Comparison of ENCODE assay signal across 24 cellular contexts in the genomic region with DNA sequence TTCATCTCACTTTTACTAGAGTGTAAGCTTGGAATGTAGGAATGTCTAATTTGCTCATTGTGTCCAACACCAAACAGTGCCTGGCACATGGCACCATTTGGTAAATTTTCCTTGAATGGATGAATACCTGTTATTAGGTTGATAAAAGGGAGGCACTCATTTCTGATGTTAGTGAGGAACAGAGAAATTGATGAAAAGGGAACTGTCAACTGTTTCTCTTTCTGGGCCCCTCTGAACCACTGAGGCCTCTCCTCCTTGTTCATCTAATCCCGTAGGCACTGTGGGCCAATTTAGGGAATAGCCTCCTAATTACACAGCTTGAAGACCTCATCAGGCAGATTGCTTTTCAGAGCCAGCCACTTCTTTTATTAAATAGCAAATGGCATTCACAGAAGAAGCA. TPM values are rescaled to one million over a fixed set of nuclear protein-coding genes. Genes with fewer than 3 reads are reported as not detected.
DNase-seq lines count a peak whose midpoint lies in the region; ATAC-seq and TF ChIP-seq lines count a peak whose summit lies in the region.
"Had no signal": no experiment of that assay in that cellular context is flagged by ENCODE, and none has a peak within 500 bp of the region (broad histone marks: within the 10 kb centered on the region; RNA-seq: fewer than 3 reads in every experiment).

No MANE protein-coding gene starts in this region.

- H2AFZ ChIP-seq in OCI-LY3 (ENCODE audit: low read depth, low read length), result no peak overlapping the region
- H2AFZ ChIP-seq: GM23338 had no signal

- no peaks in the 10 kb centered on the region for H3K9me3 Mint-ChIP-seq in CD14-positive monocyte
- no peaks in the 10 kb centered on the region for H3K9me3 Mint-ChIP-seq in activated CD8-positive, alpha-beta T cell treated with anti-CD3 and anti-CD28 coated beads for 36 hours
- H3K9me3 Mint-ChIP-seq: CD4-positive, alpha-beta T cell; GM23338 had no signal

- H3K4me1 ChIP-seq in OCI-LY3 (ENCODE audit: low read length) (peaks cover 25% of the 10 kb centered on the region), neutrophil (ENCODE audit: control insufficient read depth in 1 of 2, insufficient read depth in 1 of 2, low read depth in 1 of 2, low read length in 1 of 2) (no peaks in the 10 kb centered on the region)
- H3K4me1 ChIP-seq: HAP-1 had no signal

- no peaks in the 10 kb centered on the region for H3K9me3 ChIP-seq in OCI-LY3 (ENCODE audit: insufficient read depth, low read length)
- no peaks in the 10 kb centered on the region for H3K9me3 ChIP-seq in neutrophil
- H3K9me3 ChIP-seq: BLaER1, HAP-1, MG63 had no signal

- H3K9ac ChIP-seq in OCI-LY3 (ENCODE audit: low read length), result no peak overlapping the region
- H3K9ac ChIP-seq: BLaER1 had no signal

- H3K79me2 ChIP-seq in OCI-LY3 (ENCODE audit: low read length), result no peaks in the 10 kb centered on the region

- DNase-seq in CD14-positive monocyte (ENCODE audit: low spot score), result no peak
- DNase-seq in activated CD8-positive, alpha-beta T cell treated with anti-CD3 and anti-CD28 coated beads for 36 hours, result no peak
- no peak for DNase-seq in retina
- DNase-seq: CD4-positive, alpha-beta T cell; DMS53; KBM-7; MG63; NCI-H1105 treated with DMSO at 0.1 percent for 48 hours; NCI-H146; NCI-H2029; NCI-H446 treated with DMSO at 0.1 percent for 48 hours; NCI-H526; NCI-H82; NK-92 treated with Interleukin-12 subunit alpha and Interleukin-12 subunit beta, amount 100 ng/mL, for 24 hours; SHP77 had no signal

- CTCF ChIA-PET in activated CD8-positive, alpha-beta T cell treated with anti-CD3 and anti-CD28 coated beads for 36 hours (lab: Charles Lee), result no interaction called here

- H4K20me1 ChIP-seq in OCI-LY3 (ENCODE audit: insufficient read depth, low read length), result peaks cover 26% of the 10 kb centered on the region

- POLR2A ChIA-PET in activated CD8-positive, alpha-beta T cell treated with anti-CD3 and anti-CD28 coated beads for 36 hours (lab: Charles Lee), result no interaction called here

- H3K4me3 ChIP-seq in OCI-LY3 (ENCODE audit: low read length) (peak overlapping the region; percentile 19; the same call in 1 of the 2 replicates), neutrophil (ENCODE audit: low read depth in 1 of 2, low read length in 1 of 2) (no peak overlapping the region)
- H3K4me3 ChIP-seq: BLaER1, GM23338, HAP-1, MG63 had no signal

- no peaks in the 10 kb centered on the region for H3K27me3 Mint-ChIP-seq in CD14-positive monocyte (ENCODE audit: low read depth in 3 of 3)
- H3K27me3 Mint-ChIP-seq in activated CD8-positive, alpha-beta T cell treated with anti-CD3 and anti-CD28 coated beads for 36 hours, result no peaks in the 10 kb centered on the region
- H3K27me3 Mint-ChIP-seq: CD4-positive, alpha-beta T cell had no signal

- TF ChIP-seq CTCF in CD14-positive monocyte (IDR thresholded peaks at IDR 0.05) (no peak), OCI-LY3 (IDR thresholded peaks at IDR 0.05; ENCODE audit: low read depth, low read length) (no peak), neutrophil (IDR thresholded peaks at IDR 0.05) (no peak)
- TF ChIP-seq CTCF in activated CD8-positive, alpha-beta T cell treated with anti-CD3 and anti-CD28 coated beads for 36 hours (IDR thresholded peaks at IDR 0.05), result no peak

- intact Hi-C loops in CD14-positive monocyte (cut with micrococcal nuclease), result no loop called here
- intact Hi-C loops in activated CD8-positive, alpha-beta T cell treated with anti-CD3 and anti-CD28 coated beads for 36 hours (cut with micrococcal nuclease), result no loop called here

- H3K27ac ChIP-seq in OCI-LY3 (ENCODE audit: low read length), result peak overlapping the region; percentile 29
- H3K27ac ChIP-seq in neutrophil, result peak overlapping the region; percentile 13
- H3K27ac ChIP-seq: BLaER1, RWPE1 had no signal

- peaks cover 70 to 73% of the 10 kb centered on the region in 2 donors for H3K36me3 Mint-ChIP-seq in CD14-positive monocyte
- peaks cover 49% of the 10 kb centered on the region for H3K36me3 Mint-ChIP-seq in activated CD8-positive, alpha-beta T cell treated with anti-CD3 and anti-CD28 coated beads for 36 hours (ENCODE audit: low read depth)

- H3K27me3 ChIP-seq in OCI-LY3 (ENCODE audit: low read depth, low read length) (no peaks in the 10 kb centered on the region), neutrophil (no peaks in the 10 kb centered on the region)
- H3K27me3 ChIP-seq: BLaER1, MG63 had no signal

- H3K4me1 Mint-ChIP-seq in CD14-positive monocyte, result peaks cover 18% of the 10 kb centered on the region
- peaks cover 4% of the 10 kb centered on the region for H3K4me1 Mint-ChIP-seq in activated CD8-positive, alpha-beta T cell treated with anti-CD3 and anti-CD28 coated beads for 36 hours (ENCODE audit: low read depth)

- H3K4me3 Mint-ChIP-seq in CD14-positive monocyte, result no peak overlapping the region
- H3K4me3 Mint-ChIP-seq in activated CD8-positive, alpha-beta T cell treated with anti-CD3 and anti-CD28 coated beads for 36 hours, result no peak overlapping the region
- H3K4me3 Mint-ChIP-seq: CD4-positive, alpha-beta T cell; GM23338 had no signal

- H3K36me3 ChIP-seq in OCI-LY3 (replicated peaks; ENCODE audit: low read depth, low read length) (peaks cover 68% of the 10 kb centered on the region), neutrophil (peaks cover 24% of the 10 kb centered on the region)

- ATAC-seq in GM18868 (IDR thresholded peaks at IDR 0.05; ENCODE audit: unreplicated experiment) (peak; percentile 22), HG03097 (IDR thresholded peaks at IDR 0.05; ENCODE audit: low FRiP score, unreplicated experiment) (no peak)
- no peak for ATAC-seq in activated CD8-positive, alpha-beta T cell treated with anti-CD3 and anti-CD28 coated beads for 36 hours
- ATAC-seq: GM23338, Panc1 had no signal

- H3K4me2 ChIP-seq in OCI-LY3 (ENCODE audit: low read length), result peak overlapping the region; percentile 50
- H3K4me2 ChIP-seq: BLaER1, GM23338 had no signal

- peak overlapping the region in 4 of 7 donors; percentile 1 to 63 (median 18) for H3K27ac Mint-ChIP-seq in CD14-positive monocyte
- H3K27ac Mint-ChIP-seq in activated CD8-positive, alpha-beta T cell treated with anti-CD3 and anti-CD28 coated beads for 36 hours, result no peak overlapping the region
- H3K27ac Mint-ChIP-seq: CD4-positive, alpha-beta T cell; GM23338 had no signal

RNA-seq across cellular contexts. Expression of gene MRRF, which starts 22.5 kb away (rescaled TPM):
- polyA plus RNA-seq in CD14-positive monocyte, result 10 to 100 TPM; 16.0 to 16.2 TPM
- total RNA-seq in activated CD8-positive, alpha-beta T cell treated with anti-CD3 and anti-CD28 coated beads for 36 hours, result 10 to 100 TPM; 69.8 to 76.0 TPM

RNA-seq across cellular contexts. Expression of gene RBM18, which starts 22.6 kb away (rescaled TPM):
- 10 to 100 TPM; 25.3 to 26.3 TPM for polyA plus RNA-seq in CD14-positive monocyte
- 10 to 100 TPM; 24.3 to 28.6 TPM for total RNA-seq in activated CD8-positive, alpha-beta T cell treated with anti-CD3 and anti-CD28 coated beads for 36 hours

RNA-seq across cellular contexts. Expression of gene LHX6, which starts 58.5 kb away (rescaled TPM):
- not detected for polyA plus RNA-seq in CD14-positive monocyte
- total RNA-seq in activated CD8-positive, alpha-beta T cell treated with anti-CD3 and anti-CD28 coated beads for 36 hours, result under 1 TPM; 0.07 to 0.22 TPM
- total RNA-seq: CD4-positive, alpha-beta T cell had no signal
